Comparison of ENCODE assay signal across 11 cellular contexts in the genomic region with DNA sequence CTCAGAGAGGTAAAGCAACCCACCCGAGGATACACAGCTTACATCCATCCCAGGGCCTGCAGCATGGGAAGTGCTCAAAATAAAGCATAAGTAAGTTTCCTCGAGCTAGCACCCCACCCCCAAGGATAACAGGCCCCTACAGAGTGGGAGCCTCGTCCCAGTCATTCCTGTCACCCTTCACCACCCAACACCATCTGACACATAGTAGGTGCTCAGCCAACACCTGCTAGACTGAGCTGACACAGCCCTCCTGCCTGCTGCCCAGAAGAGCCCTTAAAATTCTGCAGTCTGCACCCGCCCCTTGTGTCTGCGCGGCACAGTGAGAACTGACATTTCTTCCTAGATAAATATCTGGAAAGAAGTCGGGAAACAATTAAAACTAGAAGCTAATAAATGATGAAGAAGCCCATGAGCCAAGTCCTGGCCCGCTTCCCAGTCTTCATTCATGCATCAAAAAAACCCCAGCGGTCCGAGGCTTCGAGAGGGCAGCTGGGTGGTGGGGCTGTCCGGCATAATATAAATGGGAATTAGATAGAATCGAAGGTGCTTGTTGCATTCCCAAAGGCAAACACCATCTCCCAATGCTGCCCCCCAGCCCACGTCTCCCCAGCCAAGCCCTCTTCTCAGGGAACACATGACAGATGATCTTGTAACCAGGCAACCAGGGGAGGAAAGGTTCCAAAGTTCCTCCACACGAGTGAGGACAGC.
A peak's percentile ranks its signal among the peaks of the same experiment; 100 is the strongest.
DNase-seq lines count a peak whose midpoint lies in the region; ATAC-seq lines count a peak whose summit lies in the region.
"Had no signal": no experiment of that assay in that cellular context is flagged by ENCODE, and none has a peak within 500 bp of the region (broad histone marks: within the 10 kb centered on the region; RNA-seq: fewer than 3 reads in every experiment).

No MANE protein-coding gene starts in this region.

- H3K36me3 Mint-ChIP-seq in activated naive CD4-positive, alpha-beta T cell treated with anti-CD3 and anti-CD28 coated beads, Interleukin-2, amount 10 ng/mL, durations not matched to agents 7 days and 5 days, result peaks cover 77% of the 10 kb centered on the region
- H3K36me3 Mint-ChIP-seq in central memory CD8-positive, alpha-beta T cell (ENCODE audit: insufficient read depth), result peaks cover 54% of the 10 kb centered on the region

- no peaks in the 10 kb centered on the region for H3K9me3 ChIP-seq in MG63

- H3K4me3 ChIP-seq in MG63, result no peak overlapping the region
- H3K4me3 ChIP-seq: dorsolateral prefrontal cortex had no signal

- CTCF ChIA-PET in activated naive CD4-positive, alpha-beta T cell treated with anti-CD3 and anti-CD28 coated beads, Interleukin-2, amount 10 ng/mL, durations not matched to agents 7 days and 5 days (lab: Charles Lee), result interaction anchor here (0.9 kb wide), 2 partner anchors 15 to 71 kb away, joined by 3 read pairs; no protein-coding TSS in a partner anchor

- peaks cover 100% of the 10 kb centered on the region for H3K4me1 Mint-ChIP-seq in activated naive CD4-positive, alpha-beta T cell treated with anti-CD3 and anti-CD28 coated beads, Interleukin-2, amount 10 ng/mL, durations not matched to agents 7 days and 5 days
- H3K4me1 Mint-ChIP-seq in central memory CD8-positive, alpha-beta T cell, result peaks cover 92% of the 10 kb centered on the region
- peaks cover 100% of the 10 kb centered on the region for H3K4me1 Mint-ChIP-seq in stimulated activated naive CD8-positive, alpha-beta T cell treated with anti-CD3 and anti-CD28 coated beads, Interleukin-15, amount 100 ng/mL, for 72 hours

- no peaks in the 10 kb centered on the region for H3K36me3 ChIP-seq in MG63

- peak overlapping the region; percentile 95 for H3K27ac Mint-ChIP-seq in activated naive CD4-positive, alpha-beta T cell treated with anti-CD3 and anti-CD28 coated beads, Interleukin-2, amount 10 ng/mL, durations not matched to agents 7 days and 5 days
- H3K27ac Mint-ChIP-seq in central memory CD8-positive, alpha-beta T cell (ENCODE audit: low read depth), result peak overlapping the region; percentile 93
- peak overlapping the region; percentile 30 to 90 for H3K27ac Mint-ChIP-seq in stimulated activated naive CD8-positive, alpha-beta T cell treated with anti-CD3 and anti-CD28 coated beads, Interleukin-15, amount 100 ng/mL, for 72 hours

- no peaks in the 10 kb centered on the region for H3K27me3 Mint-ChIP-seq in activated naive CD4-positive, alpha-beta T cell treated with anti-CD3 and anti-CD28 coated beads, Interleukin-2, amount 10 ng/mL, durations not matched to agents 7 days and 5 days
- H3K27me3 Mint-ChIP-seq in central memory CD8-positive, alpha-beta T cell, result no peaks in the 10 kb centered on the region
- no peaks in the 10 kb centered on the region for H3K27me3 Mint-ChIP-seq in stimulated activated naive CD8-positive, alpha-beta T cell treated with anti-CD3 and anti-CD28 coated beads, Interleukin-15, amount 100 ng/mL, for 72 hours

- H3K9me3 Mint-ChIP-seq in activated naive CD4-positive, alpha-beta T cell treated with anti-CD3 and anti-CD28 coated beads, Interleukin-2, amount 10 ng/mL, durations not matched to agents 7 days and 5 days, result no peaks in the 10 kb centered on the region
- no peaks in the 10 kb centered on the region for H3K9me3 Mint-ChIP-seq in central memory CD8-positive, alpha-beta T cell
- no peaks in the 10 kb centered on the region for H3K9me3 Mint-ChIP-seq in stimulated activated naive CD8-positive, alpha-beta T cell treated with anti-CD3 and anti-CD28 coated beads, Interleukin-15, amount 100 ng/mL, for 72 hours

- no peak for DNase-seq in activated naive CD4-positive, alpha-beta T cell treated with anti-CD3 and anti-CD28 coated beads, Interleukin-2, amount 10 ng/mL, durations not matched to agents 7 days and 5 days
- no peak for DNase-seq in activated naive CD4-positive, alpha-beta T cell treated with Interleukin-2 at 50 U/mL for 16 hours
- DNase-seq in NCI-H345 treated with DMSO at 0.1 percent for 48 hours (lab: John Stamatoyannopoulos, UW; ENCODE audit: unreplicated experiment) (peak; percentile 6), MG63 (no peak), NCI-H128 (lab: John Stamatoyannopoulos, UW; ENCODE audit: unreplicated experiment) (no peak)
- no peak for DNase-seq in central memory CD8-positive, alpha-beta T cell (ENCODE audit: low spot score in 2 of 2)
- no peak for DNase-seq in stimulated activated naive CD8-positive, alpha-beta T cell treated with anti-CD3 and anti-CD28 coated beads, Interleukin-15, amount 100 ng/mL, for 72 hours
- DNase-seq: activated gamma-delta T cell treated with Interleukin-2 at 50 U/mL for 16 hours, NCI-H1436 treated with DMSO at 0.1 percent for 48 hours had no signal

- no peak for ATAC-seq in central memory CD8-positive, alpha-beta T cell (replicated peaks; ENCODE audit: extremely low read depth, poor library complexity, severe bottlenecking)
- no peak for ATAC-seq in stimulated activated naive CD8-positive, alpha-beta T cell treated with anti-CD3 and anti-CD28 coated beads, Interleukin-15, amount 100 ng/mL, for 72 hours
- ATAC-seq in HG02981 (IDR thresholded peaks at IDR 0.05; ENCODE audit: unreplicated experiment), result no peak

- H3K4me3 Mint-ChIP-seq in activated naive CD4-positive, alpha-beta T cell treated with anti-CD3 and anti-CD28 coated beads, Interleukin-2, amount 10 ng/mL, durations not matched to agents 7 days and 5 days, result no peak overlapping the region
- H3K4me3 Mint-ChIP-seq in central memory CD8-positive, alpha-beta T cell, result peak overlapping the region; percentile 87
- peak overlapping the region; percentile 20 to 89 for H3K4me3 Mint-ChIP-seq in stimulated activated naive CD8-positive, alpha-beta T cell treated with anti-CD3 and anti-CD28 coated beads, Interleukin-15, amount 100 ng/mL, for 72 hours

- no peaks in the 10 kb centered on the region for H3K27me3 ChIP-seq in MG63
